ENCODE assay signal across 17 cellular contexts in genomic region chr4:145781306-145781705, GRCh38.
DNase-seq lines count a peak whose midpoint lies in the region; ATAC-seq and TF ChIP-seq lines count a peak whose summit lies in the region.
"Had no signal": no experiment of that assay in that cellular context is flagged by ENCODE, and none has a peak within 500 bp of the region (broad histone marks: within the 10 kb centered on the region; RNA-seq: fewer than 3 reads in every experiment).

No MANE protein-coding gene starts in this region.

- peaks cover 16% of the 10 kb centered on the region for H3K9me3 Mint-ChIP-seq in stimulated activated naive CD8-positive, alpha-beta T cell treated with anti-CD3 and anti-CD28 coated beads, Interleukin-15, Interleukin-2, amounts not matched to agents 100 ng/mL and 50 ng/mL, for 24 hours

- no peaks in the 10 kb centered on the region for H3K27me3 Mint-ChIP-seq in stimulated activated naive CD8-positive, alpha-beta T cell treated with anti-CD3 and anti-CD28 coated beads, Interleukin-15, Interleukin-2, amounts not matched to agents 100 ng/mL and 50 ng/mL, for 24 hours

- no peak overlapping the region for H3K4me3 ChIP-seq in choroid plexus epithelial cell (ENCODE audit: low read depth, low read length)
- H3K4me3 ChIP-seq: HAP-1 had no signal

- peak overlapping the region; percentile 74 for H3K27ac Mint-ChIP-seq in stimulated activated naive CD8-positive, alpha-beta T cell treated with anti-CD3 and anti-CD28 coated beads, Interleukin-15, Interleukin-2, amounts not matched to agents 100 ng/mL and 50 ng/mL, for 24 hours

- H3K4me1 Mint-ChIP-seq in stimulated activated naive CD8-positive, alpha-beta T cell treated with anti-CD3 and anti-CD28 coated beads, Interleukin-15, Interleukin-2, amounts not matched to agents 100 ng/mL and 50 ng/mL, for 24 hours (ENCODE audit: low read depth): peaks cover 46% of the 10 kb centered on the region

- ATAC-seq in stimulated activated naive CD8-positive, alpha-beta T cell treated with anti-CD3 and anti-CD28 coated beads, Interleukin-15, Interleukin-2, amounts not matched to agents 100 U/mL and 50 U/mL, for 24 hours: no peak
- ATAC-seq in left cardiac atrium (no peak), HG03135 (IDR thresholded peaks at IDR 0.05; ENCODE audit: unreplicated experiment) (no peak), GM21423 (IDR thresholded peaks at IDR 0.05; ENCODE audit: unreplicated experiment) (no peak)
- ATAC-seq: Panc1 had no signal

- DNase-seq in stimulated activated naive CD8-positive, alpha-beta T cell treated with anti-CD3 and anti-CD28 coated beads, Interleukin-15, Interleukin-2, amounts not matched to agents 100 U/mL and 50 U/mL, for 24 hours: no peak
- DNase-seq in NOMO-1 treated with DMSO at 0.1 percent for 48 hours (lab: John Stamatoyannopoulos, UW; ENCODE audit: unreplicated experiment): peak; percentile 59
- DNase-seq in choroid plexus epithelial cell (ENCODE audit: low read depth): peak; percentile 14
- DNase-seq in left cardiac atrium: no peak
- no peak for DNase-seq in UCSD-AML1 (lab: John Stamatoyannopoulos, UW; ENCODE audit: unreplicated experiment)
- DNase-seq: COR-L47, DMS153, KG1, NCI-H1436, NCI-H2029, NCI-H2171 treated with DMSO at 0.1 percent for 48 hours, NCI-H748 treated with DMSO at 0.1 percent for 48 hours had no signal

- H3K4me3 Mint-ChIP-seq in stimulated activated naive CD8-positive, alpha-beta T cell treated with anti-CD3 and anti-CD28 coated beads, Interleukin-15, Interleukin-2, amounts not matched to agents 100 ng/mL and 50 ng/mL, for 24 hours: peak overlapping the region; percentile 27

- TF ChIP-seq CTCF in choroid plexus epithelial cell (conservative IDR thresholded peaks at IDR 0.05; ENCODE audit: low read depth, low read length): no peak

- peaks cover 85% of the 10 kb centered on the region for H3K36me3 Mint-ChIP-seq in stimulated activated naive CD8-positive, alpha-beta T cell treated with anti-CD3 and anti-CD28 coated beads, Interleukin-15, Interleukin-2, amounts not matched to agents 100 ng/mL and 50 ng/mL, for 24 hours (ENCODE audit: low read depth)

- intact Hi-C loops in left cardiac atrium (cut with DNase I): no loop called here

Comparison
In these comparisons a context has a peak if more than half of its experiments do, and no peak if none do; other contexts are left out.
1. DNase-seq: peak in NOMO-1 treated with DMSO at 0.1 percent for 48 hours (single experiment) and choroid plexus epithelial cell (single experiment); none in stimulated activated naive CD8-positive, alpha-beta T cell treated with anti-CD3 and anti-CD28 coated beads, Interleukin-15, Interleukin-2, amounts not matched to agents 100 U/mL and 50 U/mL, for 24 hours (single experiment), left cardiac atrium (single experiment) and UCSD-AML1 (single experiment).